1 cellular context compared by ENCODE assay signal in genomic region chr17:78831688-78832540, GRCh38.
TF ChIP-seq lines count a peak whose summit lies in the region.

No MANE protein-coding gene starts in this region.

TF ChIP-seq in HepG2, 621 proteins besides CTCF, POLR2A, EP300 and RAD21 (continued from another document):
- TF ChIP-seq PAXIP1 (CRISPR knock-in tag; conservative IDR thresholded peaks at IDR 0.05) (peak; percentile 82), ZNF598 (CRISPR knock-in tag; IDR thresholded peaks at IDR 0.05; ENCODE audit: borderline replicate concordance) (peak; percentile 96), THAP11 (CRISPR knock-in tag; IDR thresholded peaks at IDR 0.05) (0 out of 2 replicates have a peak, but pooled peaks have one; percentile 31), ZNF292 (CRISPR knock-in tag; IDR thresholded peaks at IDR 0.05; ENCODE audit: borderline replicate concordance, low read depth) (peak; percentile 58; the same call in 1 of the 2 replicates), ZNF564 (CRISPR knock-in tag; IDR thresholded peaks at IDR 0.05) (peak; percentile 73), MYC (CRISPR knock-in tag; IDR thresholded peaks at IDR 0.05; ENCODE audit: borderline replicate concordance) (peak; percentile 96), TARDBP (CRISPR knock-in tag; IDR thresholded peaks at IDR 0.05) (peak; percentile 38; the same call in 1 of the 2 replicates)
